ENCODE assay signal across 13 cellular contexts in genomic region chr3:39911465-39912309, GRCh38.
DNase-seq lines count a peak whose midpoint lies in the region; ATAC-seq and TF ChIP-seq lines count a peak whose summit lies in the region.
"Had no signal": no experiment of that assay in that cellular context is flagged by ENCODE, and none has a peak within 500 bp of the region (broad histone marks: within the 10 kb centered on the region; RNA-seq: fewer than 3 reads in every experiment).

No MANE protein-coding gene starts in this region.

- H3K79me2 ChIP-seq in trophoblast cell (ENCODE audit: control insufficient read depth, insufficient read depth, low read length, poor library complexity): no peaks in the 10 kb centered on the region

- H3K27me3 ChIP-seq in ascending aorta: no peaks in the 10 kb centered on the region
- no peaks in the 10 kb centered on the region for H3K27me3 ChIP-seq in heart right ventricle
- H3K27me3 ChIP-seq in trophoblast cell (ENCODE audit: insufficient read depth, low read length): no peaks in the 10 kb centered on the region
- no peaks in the 10 kb centered on the region for H3K27me3 ChIP-seq in sigmoid colon
- H3K27me3 ChIP-seq: upper lobe of left lung had no signal

- H3K4me3 Mint-ChIP-seq in activated T-cell treated with anti-CD3 and anti-CD28 coated beads, Interleukin-2, amount 50 U/mL, for 72 hours: no peak overlapping the region
- H3K4me3 Mint-ChIP-seq in immature natural killer cell: no peak overlapping the region
- H3K4me3 Mint-ChIP-seq: activated T-helper 17 cell treated with anti-CD3 and anti-CD28 coated beads, Interleukin-2, amount 50 U/mL, for 72 hours had no signal

- no peaks in the 10 kb centered on the region for H3K4me1 Mint-ChIP-seq in activated T-cell treated with anti-CD3 and anti-CD28 coated beads, Interleukin-2, amount 50 U/mL, for 72 hours (ENCODE audit: low read depth)
- no peaks in the 10 kb centered on the region for H3K4me1 Mint-ChIP-seq in immature natural killer cell
- H3K4me1 Mint-ChIP-seq: activated T-helper 17 cell treated with anti-CD3 and anti-CD28 coated beads, Interleukin-2, amount 50 U/mL, for 72 hours had no signal

- H2BK12ac ChIP-seq in trophoblast cell (ENCODE audit: low read length): no peak overlapping the region

- H3K9me3 Mint-ChIP-seq in activated T-cell treated with anti-CD3 and anti-CD28 coated beads, Interleukin-2, amount 50 U/mL, for 72 hours: no peaks in the 10 kb centered on the region
- peaks cover 0 to 3% (median 0%) of the 10 kb centered on the region in 6 donors for H3K9me3 Mint-ChIP-seq in immature natural killer cell
- H3K9me3 Mint-ChIP-seq: activated T-helper 17 cell treated with anti-CD3 and anti-CD28 coated beads, Interleukin-2, amount 50 U/mL, for 72 hours had no signal

- no peak overlapping the region for H3K18ac ChIP-seq in trophoblast cell (ENCODE audit: low read length)

- no peak overlapping the region for H3K4me2 ChIP-seq in trophoblast cell (ENCODE audit: low read length)

- peak overlapping the region; percentile 62 for H4K12ac ChIP-seq in trophoblast cell (ENCODE audit: low read depth, low read length)

- H3K4me3 ChIP-seq in ascending aorta (no peak overlapping the region), heart right ventricle (no peak overlapping the region), trophoblast cell (ENCODE audit: low read depth, low read length) (no peak overlapping the region), sigmoid colon (no peak overlapping the region)
- H3K4me3 ChIP-seq: upper lobe of left lung had no signal

- no peak overlapping the region for H3K27ac Mint-ChIP-seq in activated T-cell treated with anti-CD3 and anti-CD28 coated beads, Interleukin-2, amount 50 U/mL, for 72 hours
- H3K27ac Mint-ChIP-seq in immature natural killer cell: no peak overlapping the region
- H3K27ac Mint-ChIP-seq: activated T-helper 17 cell treated with anti-CD3 and anti-CD28 coated beads, Interleukin-2, amount 50 U/mL, for 72 hours had no signal

- H3K36me3 Mint-ChIP-seq in activated T-cell treated with anti-CD3 and anti-CD28 coated beads, Interleukin-2, amount 50 U/mL, for 72 hours (ENCODE audit: insufficient read depth in 2 of 2): no peaks in the 10 kb centered on the region
- H3K36me3 Mint-ChIP-seq in immature natural killer cell: no peaks in the 10 kb centered on the region

- H2AK5ac ChIP-seq in trophoblast cell (ENCODE audit: low read length): no peak overlapping the region

- H3K36me3 ChIP-seq in ascending aorta (no peaks in the 10 kb centered on the region), heart right ventricle (no peaks in the 10 kb centered on the region), trophoblast cell (ENCODE audit: control insufficient read depth in 1 of 2, insufficient read depth in 2 of 2, low read length in 2 of 2) (no peaks in the 10 kb centered on the region), sigmoid colon (no peaks in the 10 kb centered on the region)
- H3K36me3 ChIP-seq: upper lobe of left lung, WERI-Rb-1 had no signal

- H4K8ac ChIP-seq in trophoblast cell (ENCODE audit: low read depth, low read length): peak overlapping the region; percentile 10

- no peak for TF ChIP-seq EP300 in sigmoid colon (IDR thresholded peaks at IDR 0.05)

- DNase-seq in ascending aorta (ENCODE audit: low spot score in 2 of 2) (no peak), heart right ventricle (peak in 1 of 2 donors; percentile 15), trophoblast cell (peak; percentile 68 to 88), NCI-H510A treated with DMSO at 0.1 percent for 48 hours (lab: John Stamatoyannopoulos, UW) (no peak), sigmoid colon (no peak), immature natural killer cell (no peak)
- DNase-seq in activated T-cell treated with anti-CD3 and anti-CD28 coated beads, Interleukin-2, amount 50 U/mL, for 72 hours: no peak
- DNase-seq: GOT3, NCI-H1092, upper lobe of left lung, WERI-Rb-1 had no signal

- no peak overlapping the region for H2BK120ac ChIP-seq in trophoblast cell (ENCODE audit: insufficient read depth, low read length, poor library complexity)

- peak in 7 of 8 donors; percentile 32 to 72 (median 65) for ATAC-seq in heart right ventricle
- ATAC-seq in activated T-cell treated with anti-CD3 and anti-CD28 coated beads, Interleukin-2, amount 50 U/mL, for 72 hours (replicated peaks in 1 of 2): no peak
- ATAC-seq: activated T-helper 17 cell treated with anti-CD3 and anti-CD28 coated beads, Interleukin-2, amount 50 U/mL, for 72 hours had no signal

- H3K23ac ChIP-seq in trophoblast cell (ENCODE audit: low read length): no peak overlapping the region

- H3K4me1 ChIP-seq in ascending aorta (peaks cover 0 to 9% of the 10 kb centered on the region in 2 donors), heart right ventricle (peaks cover 0 to 26% (median 4%) of the 10 kb centered on the region in 9 donors), trophoblast cell (ENCODE audit: control insufficient read depth in 1 of 2, insufficient read depth in 2 of 2, low read length in 2 of 2) (peaks cover 2% of the 10 kb centered on the region in 2 experiments), sigmoid colon (peaks cover 0 to 10% (median 8%) of the 10 kb centered on the region in 4 donors)
- H3K4me1 ChIP-seq: upper lobe of left lung had no signal

- H3K27me3 Mint-ChIP-seq in activated T-cell treated with anti-CD3 and anti-CD28 coated beads, Interleukin-2, amount 50 U/mL, for 72 hours (ENCODE audit: low read depth): no peaks in the 10 kb centered on the region
- H3K27me3 Mint-ChIP-seq in immature natural killer cell (ENCODE audit: low read depth in 3 of 3): peaks cover 0 to 2% (median 0%) of the 10 kb centered on the region in 3 donors

- H3K4ac ChIP-seq in trophoblast cell (ENCODE audit: low read depth, low read length): no peak overlapping the region

- H3K79me1 ChIP-seq in trophoblast cell (ENCODE audit: low read length): no peaks in the 10 kb centered on the region

- H4K91ac ChIP-seq in trophoblast cell (ENCODE audit: low read depth, low read length): no peak overlapping the region

- intact Hi-C loops in ascending aorta (cut with DNase I): no loop called here
- intact Hi-C loops in heart right ventricle (cut with DNase I): no loop called here
- intact Hi-C loops in sigmoid colon (cut with DNase I): no loop called here

- H3K9me3 ChIP-seq in ascending aorta (no peaks in the 10 kb centered on the region), heart right ventricle (no peaks in the 10 kb centered on the region), trophoblast cell (ENCODE audit: insufficient read depth, low read depth, low read length) (no peaks in the 10 kb centered on the region), sigmoid colon (no peaks in the 10 kb centered on the region)
- H3K9me3 ChIP-seq: upper lobe of left lung had no signal

- WGBS in heart right ventricle, 2 donors: 50 to 68% methylated on average over 3 of the region's 3 CpGs
- WGBS in trophoblast cell (ENCODE audit: extremely low coverage, insufficient coverage, insufficient read length): no CpG with 5 or more reads among the region's 3 CpGs
- 15 to 53% methylated on average over 3 of the region's 3 CpGs for WGBS in sigmoid colon, 2 donors

- H3K14ac ChIP-seq in trophoblast cell (ENCODE audit: low read length): no peak overlapping the region

- H3K27ac ChIP-seq in ascending aorta (peak overlapping the region; percentile 37 to 73), heart right ventricle (peak overlapping the region in 6 of 10 donors; percentile 26 to 57 (median 48)), trophoblast cell (ENCODE audit: low read depth, low read length) (no peak overlapping the region), sigmoid colon (peak overlapping the region in 2 of 4 donors; percentile 20 to 26)
- H3K27ac ChIP-seq: upper lobe of left lung, WERI-Rb-1 had no signal

- no peak overlapping the region for H3K9ac ChIP-seq in trophoblast cell (ENCODE audit: low read length)

- H2AFZ ChIP-seq in trophoblast cell (ENCODE audit: insufficient read depth, low read length, poor library complexity): no peak overlapping the region

- peak overlapping the region; percentile 21 for H2BK5ac ChIP-seq in trophoblast cell (ENCODE audit: low read depth, low read length, poor library complexity)

- TF ChIP-seq CTCF in GM12873 (IDR thresholded peaks at IDR 0.05; ENCODE audit: insufficient read depth, low read depth, low read length, missing control alignments): peak; percentile 2
- no peak for TF ChIP-seq CTCF in ascending aorta (IDR thresholded peaks at IDR 0.05)
- TF ChIP-seq CTCF in heart right ventricle (IDR thresholded peaks at IDR 0.05): no peak
- TF ChIP-seq CTCF in sigmoid colon (IDR thresholded peaks at IDR 0.05): no peak

- TF ChIP-seq POLR2A in sigmoid colon (IDR thresholded peaks at IDR 0.05): no peak

Comparison
In these comparisons a context has a peak if more than half of its experiments do, and no peak if none do; other contexts are left out.
1. DNase-seq: peak in trophoblast cell (2 of 2); none in ascending aorta (0 of 2), NCI-H510A treated with DMSO at 0.1 percent for 48 hours (single experiment), activated T-cell treated with anti-CD3 and anti-CD28 coated beads, Interleukin-2, amount 50 U/mL, for 72 hours (0 of 2), sigmoid colon (single experiment) and immature natural killer cell (0 of 3).
2. ATAC-seq: peak in heart right ventricle (7 of 8); none in activated T-cell treated with anti-CD3 and anti-CD28 coated beads, Interleukin-2, amount 50 U/mL, for 72 hours (0 of 2).